19 cellular contexts compared by ENCODE assay signal in genomic region chr16:10675221-10675620, GRCh38. TPM values are rescaled to one million over a fixed set of nuclear protein-coding genes. Genes with fewer than 3 reads are reported as not detected.
"Had no signal": no experiment of that assay in that cellular context is flagged by ENCODE, and none has a peak within 500 bp of the region (broad histone marks: within the 10 kb centered on the region; RNA-seq: fewer than 3 reads in every experiment).

No MANE protein-coding gene starts in this region.

- H3K4me1 Mint-ChIP-seq: immature natural killer cell; naive thymus-derived CD8-positive, alpha-beta T cell had no signal

- ATAC-seq: effector memory CD8-positive, alpha-beta T cell; foreskin keratinocyte; mucosa of descending colon; naive thymus-derived CD8-positive, alpha-beta T cell; pancreas; psoas muscle; right lobe of liver; stimulated activated memory B cell treated with anti-CD40 and anti-IgM and Interleukin-4, amounts not matched to agents 10 μg/mL and 1 μg/mL and 100 μg/mL, for 72 hours had no signal

- H3K9me3 Mint-ChIP-seq: effector memory CD8-positive, alpha-beta T cell; immature natural killer cell; stimulated activated naive CD8-positive, alpha-beta T cell treated with anti-CD3 and anti-CD28 coated beads, Interleukin-15, Interleukin-2, amounts not matched to agents 100 ng/mL and 50 ng/mL, for 24 hours had no signal

- H3K27me3 Mint-ChIP-seq: stimulated activated naive CD8-positive, alpha-beta T cell treated with anti-CD3 and anti-CD28 coated beads, Interleukin-15, Interleukin-2, amounts not matched to agents 100 ng/mL and 50 ng/mL, for 24 hours had no signal

- DNase-seq: effector memory CD8-positive, alpha-beta T cell; foreskin keratinocyte; immature natural killer cell; mucosa of descending colon; naive thymus-derived CD8-positive, alpha-beta T cell; pancreas; psoas muscle; retina; right lobe of liver; stimulated activated CD4-positive, alpha-beta T cell treated with anti-CD3 and anti-CD28 coated beads, Interleukin-4, amount 100 ng/mL, for 1 hour; stimulated activated CD8-positive, alpha-beta memory T cell treated with anti-CD3 and anti-CD28 coated beads, Interleukin-4, amount 100 ng/mL, for 48 hours; transverse colon had no signal

- H3K36me3 Mint-ChIP-seq: immature natural killer cell; naive thymus-derived CD8-positive, alpha-beta T cell had no signal

- H3K4me3 ChIP-seq: mucosa of descending colon, pancreas, psoas muscle, right lobe of liver, thoracic aorta, transverse colon had no signal

- H3K4me3 Mint-ChIP-seq: effector memory CD8-positive, alpha-beta T cell; immature natural killer cell; naive thymus-derived CD8-positive, alpha-beta T cell; stimulated activated memory B cell treated with anti-CD40 and anti-IgM and Interleukin-4, amounts not matched to agents 10 μg/mL and 1 μg/mL and 100 μg/mL, for 72 hours; stimulated activated naive CD8-positive, alpha-beta T cell treated with anti-CD3 and anti-CD28 coated beads, Interleukin-15, Interleukin-2, amounts not matched to agents 100 ng/mL and 50 ng/mL, for 24 hours had no signal

- H3K36me3 ChIP-seq: pancreas, right lobe of liver, thoracic aorta, transverse colon had no signal

- H3K27ac Mint-ChIP-seq: effector memory CD8-positive, alpha-beta T cell; immature natural killer cell; naive thymus-derived CD8-positive, alpha-beta T cell; stimulated activated memory B cell treated with anti-CD40 and anti-IgM and Interleukin-4, amounts not matched to agents 10 μg/mL and 1 μg/mL and 100 μg/mL, for 72 hours; stimulated activated naive CD8-positive, alpha-beta T cell treated with anti-CD3 and anti-CD28 coated beads, Interleukin-15, Interleukin-2, amounts not matched to agents 100 ng/mL and 50 ng/mL, for 24 hours had no signal

- H3K4me1 ChIP-seq: foreskin keratinocyte, pancreas, psoas muscle, right lobe of liver, transverse colon had no signal

- H3K27me3 ChIP-seq: pancreas, right lobe of liver, transverse colon had no signal

- H3K27ac ChIP-seq: foreskin keratinocyte, pancreas, psoas muscle, right lobe of liver, thoracic aorta, transverse colon had no signal

RNA-seq across cellular contexts. Expression of gene TEKT5, which starts 19.5 kb away (rescaled TPM):
- total RNA-seq: epithelial cell of proximal tubule, foreskin keratinocyte, lung microvascular endothelial cell, psoas muscle, thoracic aorta had no signal
- polyA plus RNA-seq: foreskin keratinocyte; immature natural killer cell; keratinocyte; naive thymus-derived CD8-positive, alpha-beta T cell; neural cell; psoas muscle had no signal
